ENCODE assay signal across 14 cellular contexts in genomic region chr7:837001-837400, GRCh38. TPM values are rescaled to one million over a fixed set of nuclear protein-coding genes. Genes with fewer than 3 reads are reported as not detected.
DNase-seq lines count a peak whose midpoint lies in the region; ATAC-seq and TF ChIP-seq lines count a peak whose summit lies in the region.
"Had no signal": no experiment of that assay in that cellular context is flagged by ENCODE, and none has a peak within 500 bp of the region (broad histone marks: within the 10 kb centered on the region; RNA-seq: fewer than 3 reads in every experiment).

No MANE protein-coding gene starts in this region.

- H3K36me3 ChIP-seq in BLaER1 (peaks cover 88% of the 10 kb centered on the region), tibial nerve (peaks cover 0 to 67% (median 3%) of the 10 kb centered on the region in 3 donors)

- ATAC-seq in activated T-helper 17 cell treated with anti-CD3 and anti-CD28 coated beads, Interleukin-2, amount 50 U/mL, for 72 hours (replicated peaks), result no peak
- no peak for ATAC-seq in foreskin keratinocyte
- ATAC-seq in stimulated activated naive CD8-positive, alpha-beta T cell treated with anti-CD3 and anti-CD28 coated beads, Interleukin-15, Interleukin-2, amounts not matched to agents 100 U/mL and 50 U/mL, for 24 hours, result no peak

- peaks cover 36% of the 10 kb centered on the region for H3K4me1 ChIP-seq in BLaER1
- H3K4me1 ChIP-seq in foreskin keratinocyte, result peaks cover 30% of the 10 kb centered on the region
- peaks cover 0 to 45% (median 13%) of the 10 kb centered on the region in 4 donors for H3K4me1 ChIP-seq in tibial nerve

- TF ChIP-seq CTCF in foreskin keratinocyte (conservative IDR thresholded peaks at IDR 0.05) (no peak), osteocyte (IDR thresholded peaks at IDR 0.05) (no peak), tibial nerve (IDR thresholded peaks at IDR 0.05) (no peak)

- no peak overlapping the region for H3K9ac ChIP-seq in BLaER1

- H3K4me3 ChIP-seq in BLaER1, result no peak overlapping the region
- H3K4me3 ChIP-seq in tibial nerve, result no peak overlapping the region
- H3K4me3 ChIP-seq: smooth muscle cell, testis had no signal

- H3K4me3 Mint-ChIP-seq in activated T-helper 17 cell treated with anti-CD3 and anti-CD28 coated beads, Interleukin-2, amount 50 U/mL, for 72 hours, result no peak overlapping the region
- no peak overlapping the region for H3K4me3 Mint-ChIP-seq in osteocyte (ENCODE audit: unreplicated experiment)
- H3K4me3 Mint-ChIP-seq: nephron had no signal

- peaks cover 78% of the 10 kb centered on the region for H3K36me3 Mint-ChIP-seq in activated T-helper 17 cell treated with anti-CD3 and anti-CD28 coated beads, Interleukin-2, amount 50 U/mL, for 72 hours (ENCODE audit: low read depth)
- H3K36me3 Mint-ChIP-seq in osteocyte (ENCODE audit: unreplicated experiment), result peaks cover 38% of the 10 kb centered on the region

- peaks cover 82% of the 10 kb centered on the region for H4K20me1 ChIP-seq in BLaER1

- no peak for DNase-seq in foreskin keratinocyte
- DNase-seq in osteocyte (ENCODE audit: extremely low spot score, unreplicated experiment), result no peak
- DNase-seq in SK-N-DZ (ENCODE audit: low spot score), result no peak
- no peak for DNase-seq in stimulated activated naive CD8-positive, alpha-beta T cell treated with anti-CD3 and anti-CD28 coated beads, Interleukin-15, Interleukin-2, amounts not matched to agents 100 U/mL and 50 U/mL, for 24 hours
- no peak for DNase-seq in hypothalamus (lab: John Stamatoyannopoulos, UW)
- DNase-seq in tibial nerve (ENCODE audit: low spot score in 2 of 2), result no peak
- DNase-seq: activated CD8-positive, alpha-beta memory T cell treated with anti-CD3 and anti-CD28 coated beads, Interleukin-2, amount 50 U/mL, for 48 hours; amygdala; NCI-H2171 treated with DMSO at 0.1 percent for 48 hours had no signal

- WGBS in tibial nerve, 2 donors, result 91 to 93% methylated on average over 19 of the region's 19 CpGs

- H3K9me3 ChIP-seq in BLaER1 (no peaks in the 10 kb centered on the region), tibial nerve (no peaks in the 10 kb centered on the region)
- H3K9me3 ChIP-seq: testis had no signal

- 0 out of 2 replicates have a peak overlapping the region, but pooled peaks have one; percentile 1 for H3K4me2 ChIP-seq in BLaER1
- H3K4me2 ChIP-seq: smooth muscle cell had no signal

- H3K27me3 ChIP-seq in BLaER1, result no peaks in the 10 kb centered on the region
- H3K27me3 ChIP-seq in foreskin keratinocyte, result no peaks in the 10 kb centered on the region
- H3K27me3 ChIP-seq in tibial nerve, result no peaks in the 10 kb centered on the region
- H3K27me3 ChIP-seq: testis had no signal

- TF ChIP-seq POLR2A in tibial nerve (IDR thresholded peaks at IDR 0.05), result no peak

- no peak overlapping the region for H3K27ac ChIP-seq in BLaER1
- H3K27ac ChIP-seq in foreskin keratinocyte, result peak overlapping the region; percentile 96
- H3K27ac ChIP-seq in tibial nerve, result peak overlapping the region in 2 of 4 donors; percentile 26 to 27
- H3K27ac ChIP-seq: testis had no signal

- no peaks in the 10 kb centered on the region for H3K27me3 Mint-ChIP-seq in activated T-helper 17 cell treated with anti-CD3 and anti-CD28 coated beads, Interleukin-2, amount 50 U/mL, for 72 hours
- no peaks in the 10 kb centered on the region for H3K27me3 Mint-ChIP-seq in osteocyte (ENCODE audit: unreplicated experiment)

- TF ChIP-seq EP300 in tibial nerve (IDR thresholded peaks at IDR 0.05), result no peak

- H3K27ac Mint-ChIP-seq in activated T-helper 17 cell treated with anti-CD3 and anti-CD28 coated beads, Interleukin-2, amount 50 U/mL, for 72 hours, result peak overlapping the region; percentile 66
- H3K27ac Mint-ChIP-seq in osteocyte (ENCODE audit: unreplicated experiment), result peak overlapping the region; percentile 82
- H3K27ac Mint-ChIP-seq: nephron had no signal

- H3K4me1 Mint-ChIP-seq in activated T-helper 17 cell treated with anti-CD3 and anti-CD28 coated beads, Interleukin-2, amount 50 U/mL, for 72 hours, result peaks cover 20% of the 10 kb centered on the region
- H3K4me1 Mint-ChIP-seq in osteocyte (ENCODE audit: unreplicated experiment), result peaks cover 38% of the 10 kb centered on the region

- H3K9me3 Mint-ChIP-seq in activated T-helper 17 cell treated with anti-CD3 and anti-CD28 coated beads, Interleukin-2, amount 50 U/mL, for 72 hours, result no peaks in the 10 kb centered on the region
- H3K9me3 Mint-ChIP-seq in osteocyte (ENCODE audit: unreplicated experiment), result no peaks in the 10 kb centered on the region
- H3K9me3 Mint-ChIP-seq: nephron had no signal

RNA-seq across cellular contexts. Expression of gene SUN1, which starts 4.7 kb away (rescaled TPM):
- 100 to 1,000 TPM in 1 of 2 donors, 10 to 100 TPM in 1; 46.4 to 103 TPM for total RNA-seq in activated T-helper 17 cell treated with anti-CD3 and anti-CD28 coated beads, Interleukin-2, amount 50 U/mL, for 72 hours
- 87.9 and 89.1 TPM in 2 replicates for total RNA-seq in foreskin keratinocyte
- 29.1 and 35.5 TPM in 2 replicates for polyA plus RNA-seq in foreskin keratinocyte
- total RNA-seq in osteocyte, result 212 and 226 TPM in 2 replicates
- polyA plus RNA-seq in SK-N-DZ (2014; cell fraction: cytosol; rRNA removed), result 120 and 153 TPM in 2 replicates
- polyA plus RNA-seq in SK-N-DZ (2014; cell fraction: nucleus; rRNA removed), result 448 and 810 TPM in 2 replicates
- total RNA-seq in tibial nerve, result 100 to 1,000 TPM; 243 to 263 (median 244) TPM

RNA-seq across cellular contexts. Expression of gene GET4, which starts 39.4 kb away (rescaled TPM):
- total RNA-seq in activated T-helper 17 cell treated with anti-CD3 and anti-CD28 coated beads, Interleukin-2, amount 50 U/mL, for 72 hours, result 10 to 100 TPM; 17.1 to 43.0 TPM
- 27.0 and 32.1 TPM in 2 replicates for total RNA-seq in foreskin keratinocyte
- polyA plus RNA-seq in foreskin keratinocyte, result 40.9 TPM in 2 replicates
- 33.7 and 36.4 TPM in 2 replicates for total RNA-seq in osteocyte
- 58.8 and 60.9 TPM in 2 replicates for polyA plus RNA-seq in SK-N-DZ (2014; cell fraction: cytosol; rRNA removed)
- 132 and 195 TPM in 2 replicates for polyA plus RNA-seq in SK-N-DZ (2014; cell fraction: nucleus; rRNA removed)
- total RNA-seq in tibial nerve, result 10 to 100 TPM; 29.8 to 50.2 (median 38.3) TPM
